In the genomic region with DNA sequence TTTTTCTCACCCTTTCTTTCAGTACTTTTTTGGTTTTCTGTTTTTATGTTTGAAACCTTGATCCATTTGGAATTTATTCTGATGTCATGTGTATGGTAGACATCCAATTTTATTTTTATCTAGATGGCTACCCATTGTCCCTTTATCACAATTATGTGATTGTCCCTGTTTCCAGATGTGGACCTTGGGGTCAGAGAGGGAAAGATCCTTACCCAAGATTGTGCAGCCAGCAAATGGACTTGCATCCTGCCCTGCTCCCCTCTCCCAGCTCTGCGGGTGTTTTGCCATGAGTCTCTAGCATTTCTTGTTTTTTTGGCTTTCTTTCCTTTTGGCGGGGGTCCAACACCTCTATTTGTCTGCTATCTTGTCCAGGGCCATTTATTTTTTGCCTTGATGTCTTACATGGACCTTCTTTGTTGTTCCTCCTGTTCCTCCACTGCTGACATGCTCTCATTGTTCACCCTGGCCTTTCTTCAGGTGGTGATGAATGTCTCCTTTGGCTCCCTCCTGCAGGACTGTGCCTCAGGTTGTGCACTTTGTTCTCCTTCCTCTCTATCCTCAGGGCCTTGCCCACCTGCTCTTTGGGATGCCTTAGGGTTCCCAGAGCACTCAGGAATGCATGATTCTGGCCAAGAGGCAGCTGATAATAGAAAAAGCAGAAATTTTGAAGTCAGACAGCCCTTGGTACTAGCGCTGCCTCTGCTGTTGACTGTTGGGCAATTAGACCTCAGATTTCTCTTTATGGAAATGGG, we compare ENCODE assay signal across 23 cellular contexts.
DNase-seq lines count a peak whose midpoint lies in the region; ATAC-seq and TF ChIP-seq lines count a peak whose summit lies in the region.
"Had no signal": no experiment of that assay in that cellular context is flagged by ENCODE, and none has a peak within 500 bp of the region (broad histone marks: within the 10 kb centered on the region; RNA-seq: fewer than 3 reads in every experiment).

No MANE protein-coding gene starts in this region.

- CTCF ChIA-PET in HEK293T (lab: Yijun Ruan, JAX) = interaction anchor here (1.2 kb wide), 1 partner anchor 11 kb away, joined by 7 read pairs; no protein-coding TSS in a partner anchor

- no peak overlapping the region for H3K4me3 ChIP-seq in SJCRH30
- H3K4me3 ChIP-seq: hepatocyte, left lung had no signal

- H3K36me3 ChIP-seq in SJCRH30 = no peaks in the 10 kb centered on the region
- H3K36me3 ChIP-seq: left lung had no signal

- no peaks in the 10 kb centered on the region for H3K36me3 Mint-ChIP-seq in natural killer cell
- H3K36me3 Mint-ChIP-seq: activated naive CD4-positive, alpha-beta T cell treated with anti-CD3 and anti-CD28 coated beads, Interleukin-2, amount 50 U/mL, for 24 hours; CD4-positive, alpha-beta memory T cell; immature natural killer cell had no signal

- intact Hi-C loops in natural killer cell (cut with micrococcal nuclease) = no loop called here

- H3K27me3 ChIP-seq in SJCRH30 = no peaks in the 10 kb centered on the region
- H3K27me3 ChIP-seq: hepatocyte, left lung had no signal

- no peak for ATAC-seq in natural killer cell
- ATAC-seq: HCT116 had no signal

- DNase-seq in MV-4-11 (lab: John Stamatoyannopoulos, UW) (peak; percentile 23), SJCRH30 (no peak), islet precursor cell (peak; percentile 63), HEK293T (ENCODE audit: extremely low spot score) (no peak), medulla oblongata (ENCODE audit: extremely low spot score) (no peak), natural killer cell (no peak)
- DNase-seq in activated naive CD4-positive, alpha-beta T cell treated with Interleukin-2 at 50 U/mL for 16 hours = no peak
- DNase-seq: activated CD4-positive, alpha-beta T cell treated with anti-CD3 and anti-CD28 coated beads for 4 hours; aorta; CD4-positive, alpha-beta memory T cell; DND-41; immature natural killer cell; left lung; midbrain; NCI-H2081 treated with DMSO at 0.1 percent for 48 hours; nephron progenitor cell; SHP77 treated with DMSO at 0.1 percent for 48 hours had no signal

- H3K27ac ChIP-seq in C4-2B (peak overlapping the region; percentile 91), SJCRH30 (peak overlapping the region; percentile 6; the same call in 1 of the 2 replicates)
- H3K27ac ChIP-seq: hepatocyte, KMS-11, left lung had no signal

- H3K4me3 Mint-ChIP-seq in natural killer cell = no peak overlapping the region
- H3K4me3 Mint-ChIP-seq: activated naive CD4-positive, alpha-beta T cell treated with anti-CD3 and anti-CD28 coated beads, Interleukin-2, amount 50 U/mL, for 24 hours; CD4-positive, alpha-beta memory T cell; immature natural killer cell had no signal

- peaks cover 17% of the 10 kb centered on the region for H3K4me1 ChIP-seq in SJCRH30

- no peaks in the 10 kb centered on the region for H3K9me3 Mint-ChIP-seq in natural killer cell
- H3K9me3 Mint-ChIP-seq: activated naive CD4-positive, alpha-beta T cell treated with anti-CD3 and anti-CD28 coated beads, Interleukin-2, amount 50 U/mL, for 24 hours; CD4-positive, alpha-beta memory T cell; immature natural killer cell; nephron progenitor cell had no signal

- H3K4me1 Mint-ChIP-seq in natural killer cell = peaks cover 13 to 25% of the 10 kb centered on the region in 2 donors

- peak overlapping the region in 1 of 2 donors; percentile 53 for H3K27ac Mint-ChIP-seq in natural killer cell
- H3K27ac Mint-ChIP-seq: activated naive CD4-positive, alpha-beta T cell treated with anti-CD3 and anti-CD28 coated beads, Interleukin-2, amount 50 U/mL, for 24 hours; immature natural killer cell had no signal

- no peaks in the 10 kb centered on the region for H3K27me3 Mint-ChIP-seq in natural killer cell (ENCODE audit: low read depth in 2 of 2)
- H3K27me3 Mint-ChIP-seq: activated naive CD4-positive, alpha-beta T cell treated with anti-CD3 and anti-CD28 coated beads, Interleukin-2, amount 50 U/mL, for 24 hours; CD4-positive, alpha-beta memory T cell; progenitor cell of endocrine pancreas had no signal

- no peaks in the 10 kb centered on the region for H3K9me3 ChIP-seq in SJCRH30 (replicated peaks)
- H3K9me3 ChIP-seq: left lung had no signal

- POLR2A ChIA-PET in HEK293T (lab: Yijun Ruan, JAX) = no interaction called here

- TF ChIP-seq CTCF in C4-2B (conservative IDR thresholded peaks at IDR 0.05) (no peak), natural killer cell (IDR thresholded peaks at IDR 0.05) (no peak)

TF ChIP-seq in HEK293T, 16 proteins besides CTCF, POLR2A, EP300 and RAD21:
- TF ChIP-seq FOXK2 (IDR thresholded peaks at IDR 0.05) (no peak), ZNF384 (IDR thresholded peaks at IDR 0.05) (no peak), HDGF (IDR thresholded peaks at IDR 0.05; ENCODE audit: borderline replicate concordance) (no peak), NFRKB (IDR thresholded peaks at IDR 0.05) (no peak), ARNT (IDR thresholded peaks at IDR 0.05) (no peak), FOXM1 (IDR thresholded peaks at IDR 0.05; ENCODE audit: borderline replicate concordance) (no peak), PKNOX1 (IDR thresholded peaks at IDR 0.05) (no peak), BHLHE40 (IDR thresholded peaks at IDR 0.05; ENCODE audit: borderline replicate concordance) (no peak), FOXA1 (IDR thresholded peaks at IDR 0.05) (no peak), L3MBTL2 (conservative IDR thresholded peaks at IDR 0.05) (no peak), CTBP1 (IDR thresholded peaks at IDR 0.05; ENCODE audit: borderline replicate concordance) (no peak), SUZ12 (IDR thresholded peaks at IDR 0.05) (no peak), ELF4 (IDR thresholded peaks at IDR 0.05) (no peak), TARDBP (IDR thresholded peaks at IDR 0.05) (no peak), LEF1 (IDR thresholded peaks at IDR 0.05; ENCODE audit: borderline replicate concordance) (no peak)

Comparison
In these comparisons a context has a peak if more than half of its experiments do, and no peak if none do; other contexts are left out.
1. DNase-seq: peak in MV-4-11 (single experiment) and islet precursor cell (single experiment); none in SJCRH30 (0 of 2), HEK293T (single experiment), activated naive CD4-positive, alpha-beta T cell treated with Interleukin-2 at 50 U/mL for 16 hours (single experiment), medulla oblongata (single experiment) and natural killer cell (single experiment).